In the genomic region with DNA sequence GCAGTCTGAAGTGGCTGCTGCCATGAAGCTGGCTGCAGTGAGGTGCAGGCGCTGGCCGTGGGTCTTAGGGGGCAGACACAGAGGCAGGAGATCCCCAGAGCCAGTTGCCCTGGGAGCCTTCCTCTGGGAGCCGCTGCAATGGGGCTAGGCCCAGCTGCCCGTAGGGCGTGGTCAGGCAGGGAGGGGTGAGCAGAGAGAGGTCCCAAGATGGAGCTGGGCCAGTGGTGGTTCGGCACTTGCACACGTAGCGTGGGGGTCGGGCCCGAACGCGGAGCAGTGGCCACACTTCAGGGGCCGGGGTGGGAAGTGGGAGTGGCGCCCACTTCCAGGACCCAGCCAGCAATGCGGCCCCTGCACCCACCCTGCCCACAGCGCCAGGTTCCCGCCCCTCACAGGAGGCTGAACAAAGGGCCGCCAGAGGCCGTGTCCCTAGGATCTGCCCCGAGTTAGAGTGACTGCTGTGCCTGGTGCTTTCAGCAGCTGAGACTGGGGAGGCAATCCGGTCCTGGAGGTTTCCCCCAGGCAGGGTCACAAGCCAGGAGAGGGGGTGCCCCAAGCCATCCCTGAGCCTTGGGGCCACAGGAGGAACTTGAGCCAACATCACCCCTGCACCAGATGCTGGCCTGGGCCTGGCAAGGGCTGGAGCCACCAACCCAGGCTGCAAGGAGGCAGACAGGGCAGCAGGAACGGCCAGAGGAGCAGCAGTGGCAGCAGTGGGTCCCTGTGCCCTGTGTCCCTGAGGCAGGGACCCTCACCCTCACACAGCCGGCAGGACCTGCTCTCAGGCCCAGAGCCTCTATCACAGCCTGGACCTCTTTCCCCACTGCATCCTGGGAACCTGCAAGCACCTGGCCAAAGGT, we compare ENCODE assay signal across 1 cellular context.
TF ChIP-seq lines count a peak whose summit lies in the region.

No MANE protein-coding gene starts in this region.

TF ChIP-seq in K562, 482 proteins besides CTCF, POLR2A, EP300 and RAD21 (continued from another document):
- TF ChIP-seq, protein P1, sequence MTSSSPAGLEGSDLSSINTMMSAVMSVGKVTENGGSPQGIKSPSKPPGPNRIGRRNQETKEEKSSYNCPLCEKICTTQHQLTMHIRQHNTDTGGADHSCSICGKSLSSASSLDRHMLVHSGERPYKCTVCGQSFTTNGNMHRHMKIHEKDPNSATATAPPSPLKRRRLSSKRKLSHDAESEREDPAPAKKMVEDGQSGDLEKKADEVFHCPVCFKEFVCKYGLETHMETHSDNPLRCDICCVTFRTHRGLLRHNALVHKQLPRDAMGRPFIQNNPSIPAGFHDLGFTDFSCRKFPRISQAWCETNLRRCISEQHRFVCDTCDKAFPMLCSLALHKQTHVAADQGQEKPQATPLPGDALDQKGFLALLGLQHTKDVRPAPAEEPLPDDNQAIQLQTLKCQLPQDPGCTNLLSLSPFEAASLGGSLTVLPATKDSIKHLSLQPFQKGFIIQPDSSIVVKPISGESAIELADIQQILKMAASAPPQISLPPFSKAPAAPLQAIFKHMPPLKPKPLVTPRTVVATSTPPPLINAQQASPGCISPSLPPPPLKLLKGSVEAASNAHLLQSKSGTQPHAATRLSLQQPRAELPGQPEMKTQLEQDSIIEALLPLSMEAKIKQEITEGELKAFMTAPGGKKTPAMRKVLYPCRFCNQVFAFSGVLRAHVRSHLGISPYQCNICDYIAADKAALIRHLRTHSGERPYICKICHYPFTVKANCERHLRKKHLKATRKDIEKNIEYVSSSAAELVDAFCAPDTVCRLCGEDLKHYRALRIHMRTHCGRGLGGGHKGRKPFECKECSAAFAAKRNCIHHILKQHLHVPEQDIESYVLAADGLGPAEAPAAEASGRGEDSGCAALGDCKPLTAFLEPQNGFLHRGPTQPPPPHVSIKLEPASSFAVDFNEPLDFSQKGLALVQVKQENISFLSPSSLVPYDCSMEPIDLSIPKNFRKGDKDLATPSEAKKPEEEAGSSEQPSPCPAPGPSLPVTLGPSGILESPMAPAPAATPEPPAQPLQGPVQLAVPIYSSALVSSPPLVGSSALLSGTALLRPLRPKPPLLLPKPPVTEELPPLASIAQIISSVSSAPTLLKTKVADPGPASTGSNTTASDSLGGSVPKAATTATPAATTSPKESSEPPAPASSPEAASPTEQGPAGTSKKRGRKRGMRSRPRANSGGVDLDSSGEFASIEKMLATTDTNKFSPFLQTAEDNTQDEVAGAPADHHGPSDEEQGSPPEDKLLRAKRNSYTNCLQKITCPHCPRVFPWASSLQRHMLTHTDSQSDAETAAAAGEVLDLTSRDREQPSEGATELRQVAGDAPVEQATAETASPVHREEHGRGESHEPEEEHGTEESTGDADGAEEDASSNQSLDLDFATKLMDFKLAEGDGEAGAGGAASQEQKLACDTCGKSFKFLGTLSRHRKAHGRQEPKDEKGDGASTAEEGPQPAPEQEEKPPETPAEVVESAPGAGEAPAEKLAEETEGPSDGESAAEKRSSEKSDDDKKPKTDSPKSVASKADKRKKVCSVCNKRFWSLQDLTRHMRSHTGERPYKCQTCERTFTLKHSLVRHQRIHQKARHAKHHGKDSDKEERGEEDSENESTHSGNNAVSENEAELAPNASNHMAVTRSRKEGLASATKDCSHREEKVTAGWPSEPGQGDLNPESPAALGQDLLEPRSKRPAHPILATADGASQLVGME (CRISPR knock-in tag; IDR thresholded peaks at IDR 0.05): no peak
- TF ChIP-seq DNMT1 (IDR thresholded peaks at IDR 0.05): no peak
- TF ChIP-seq, protein P2, sequence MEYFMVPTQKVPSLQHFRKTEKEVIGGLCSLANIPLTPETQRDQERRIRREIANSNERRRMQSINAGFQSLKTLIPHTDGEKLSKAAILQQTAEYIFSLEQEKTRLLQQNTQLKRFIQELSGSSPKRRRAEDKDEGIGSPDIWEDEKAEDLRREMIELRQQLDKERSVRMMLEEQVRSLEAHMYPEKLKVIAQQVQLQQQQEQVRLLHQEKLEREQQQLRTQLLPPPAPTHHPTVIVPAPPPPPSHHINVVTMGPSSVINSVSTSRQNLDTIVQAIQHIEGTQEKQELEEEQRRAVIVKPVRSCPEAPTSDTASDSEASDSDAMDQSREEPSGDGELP (CRISPR knock-in tag; IDR thresholded peaks at IDR 0.05; ENCODE audit: borderline replicate concordance): no peak
